30 cellular contexts compared by ENCODE assay signal in the genomic region with DNA sequence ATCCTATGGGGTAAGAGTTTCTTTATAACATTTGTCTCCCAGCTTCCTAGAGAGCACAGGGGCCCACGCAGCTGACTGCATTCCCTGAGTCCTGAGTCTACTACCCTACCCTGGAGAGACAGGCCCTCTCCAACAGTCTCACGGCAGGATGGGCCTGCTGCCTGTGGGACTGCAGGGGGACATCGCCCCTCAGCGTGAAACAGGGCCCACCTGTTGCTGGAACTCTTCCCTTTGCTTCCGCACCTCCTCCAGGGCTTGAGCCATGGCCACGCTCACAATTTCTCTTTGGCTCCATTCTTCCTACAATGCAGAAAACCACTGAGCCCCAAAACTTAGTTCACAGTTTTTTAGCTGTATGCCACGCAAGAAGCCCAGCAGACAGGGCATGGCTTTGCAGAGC. TPM values are rescaled to one million over a fixed set of nuclear protein-coding genes. Genes with fewer than 3 reads are reported as not detected.
"Had no signal": no experiment of that assay in that cellular context is flagged by ENCODE, and none has a peak within 500 bp of the region (broad histone marks: within the 10 kb centered on the region; RNA-seq: fewer than 3 reads in every experiment).

No MANE protein-coding gene starts in this region.

- H3K27me3 Mint-ChIP-seq: dendritic cell treated with granulocyte-macrophage colony-stimulating factor and Interleukin-4, amounts not matched to agents 40 ng/mL and 50 ng/mL, for 4 days; effector memory CD8-positive, alpha-beta T cell had no signal

- H3K4me1 Mint-ChIP-seq: endodermal cell, mesothelial cell of epicardium had no signal

- H3K27ac Mint-ChIP-seq: dendritic cell treated with granulocyte-macrophage colony-stimulating factor and Interleukin-4, amounts not matched to agents 40 ng/mL and 50 ng/mL, for 4 days; endodermal cell; mesothelial cell of epicardium had no signal

- H3K4me3 Mint-ChIP-seq: dendritic cell treated with granulocyte-macrophage colony-stimulating factor and Interleukin-4, amounts not matched to agents 40 ng/mL and 50 ng/mL, for 4 days; effector memory CD8-positive, alpha-beta T cell; endodermal cell; mesothelial cell of epicardium had no signal

- H3K4me3 ChIP-seq: colonic mucosa, esophagus squamous epithelium, gastrocnemius medialis, heart right ventricle, left lung, lower lobe of right lung, mucosa of descending colon had no signal

- ATAC-seq: effector memory CD8-positive, alpha-beta T cell; esophagus mucosa; gastrocnemius medialis; heart right ventricle; left cardiac atrium; left lung; left ventricle myocardium superior; lower lobe of right lung; mucosa of descending colon had no signal

- H3K27ac ChIP-seq: colonic mucosa, epithelial cell of prostate, esophagus squamous epithelium, gastrocnemius medialis, heart right ventricle, left lung, lower lobe of right lung had no signal

- DNase-seq: colonic mucosa; cortex of kidney; effector CD8-positive, alpha-beta T cell; effector memory CD8-positive, alpha-beta T cell; endodermal cell; erythroblast; esophagus squamous epithelium; foreskin fibroblast; foreskin melanocyte; gastrocnemius medialis; glutamatergic neuron; heart right ventricle; hippocampal formation; left cardiac atrium; left lung; left ventricle myocardium superior; mesenchymal stem cell; mucosa of descending colon had no signal

- H3K9me3 ChIP-seq: colonic mucosa, esophagus squamous epithelium, gastrocnemius medialis, heart right ventricle, left lung, lower lobe of right lung, mucosa of descending colon had no signal

- H3K9me3 Mint-ChIP-seq: dendritic cell treated with granulocyte-macrophage colony-stimulating factor and Interleukin-4, amounts not matched to agents 40 ng/mL and 50 ng/mL, for 4 days; effector memory CD8-positive, alpha-beta T cell; endodermal cell; mesothelial cell of epicardium had no signal

- H3K4me1 ChIP-seq: colonic mucosa, esophagus squamous epithelium, gastrocnemius medialis, heart right ventricle, left lung, lower lobe of right lung had no signal

- H3K27me3 ChIP-seq: colonic mucosa, esophagus squamous epithelium, gastrocnemius medialis, heart right ventricle, left lung had no signal

RNA-seq across cellular contexts. Expression of a gene that starts 36.9 kb away (rescaled TPM):
- total RNA-seq: colonic mucosa, dermis microvascular lymphatic vessel endothelial cell, endodermal cell, esophagus mucosa, esophagus squamous epithelium, gastrocnemius medialis, glomerular endothelial cell, kidney epithelial cell, left cardiac atrium, left ventricle myocardium superior, lower leg skin, lung microvascular endothelial cell, mesenteric fat pad, mesothelial cell of epicardium, mucosa of descending colon, myocyte had no signal
